In genomic region chr18:26088482-26088881, GRCh38 we compare ENCODE assay signal across 9 cellular contexts. TPM values are rescaled to one million over a fixed set of nuclear protein-coding genes. Genes with fewer than 3 reads are reported as not detected.
DNase-seq lines count a peak whose midpoint lies in the region; ATAC-seq and TF ChIP-seq lines count a peak whose summit lies in the region.
"Had no signal": no experiment of that assay in that cellular context is flagged by ENCODE, and none has a peak within 500 bp of the region (broad histone marks: within the 10 kb centered on the region; RNA-seq: fewer than 3 reads in every experiment).

No MANE protein-coding gene starts in this region.

- no peaks in the 10 kb centered on the region for H3K27me3 Mint-ChIP-seq in activated B cell treated with CpG ODN at 0.5 μM for 24 hours

- peak overlapping the region; percentile 92; the same call in 1 of the 2 replicates for H3K9ac ChIP-seq in iPS-20b (ENCODE audit: low read depth, low read length)

- DNase-seq in right cardiac atrium, result no peak
- no peak for DNase-seq in right atrium auricular region (ENCODE audit: low spot score)
- no peak for DNase-seq in activated B cell treated with CpG ODN at 0.5 μM for 24 hours
- no peak for DNase-seq in uterus
- no peak for DNase-seq in GM19240 (ENCODE audit: insufficient read length, low spot score)

- POLR2A ChIA-PET in activated B cell treated with CpG ODN at 0.5 μM for 24 hours (lab: Charles Lee), result interaction anchor here (0.6 to 1.4 kb wide), 2 partner anchors 138 to 172 kb away, joined by 5 to 7 read pairs; partner anchors contain the start of gene TAF4B

- H3K9me3 ChIP-seq in right cardiac atrium (ENCODE audit: control insufficient read depth, low read length) (no peaks in the 10 kb centered on the region), right atrium auricular region (no peaks in the 10 kb centered on the region), iPS-20b (ENCODE audit: insufficient read depth, low read depth, low read length) (no peaks in the 10 kb centered on the region), uterus (no peaks in the 10 kb centered on the region)
- H3K9me3 ChIP-seq: gastroesophageal sphincter had no signal

- WGBS in right cardiac atrium, result 34% methylated on average over 3 of the region's 3 CpGs

- TF ChIP-seq POLR2A in uterus (IDR thresholded peaks at IDR 0.05), result no peak

- H3K4me1 Mint-ChIP-seq in activated B cell treated with CpG ODN at 0.5 μM for 24 hours, result peaks cover 56% of the 10 kb centered on the region

- H3K4me1 ChIP-seq in right cardiac atrium (ENCODE audit: control insufficient read depth, insufficient read depth, low read length) (no peaks in the 10 kb centered on the region), right atrium auricular region (peaks cover 0 to 18% of the 10 kb centered on the region in 2 donors), iPS-20b (ENCODE audit: insufficient read depth, low read length) (peaks cover 15% of the 10 kb centered on the region), uterus (peaks cover 8 to 13% of the 10 kb centered on the region in 2 donors)

- H3K27me3 ChIP-seq in right cardiac atrium (ENCODE audit: control insufficient read depth, insufficient read depth) (no peaks in the 10 kb centered on the region), right atrium auricular region (no peaks in the 10 kb centered on the region), iPS-20b (ENCODE audit: insufficient read depth, low read length) (no peaks in the 10 kb centered on the region), uterus (no peaks in the 10 kb centered on the region)
- H3K27me3 ChIP-seq: gastroesophageal sphincter had no signal

- TF ChIP-seq CTCF in right atrium auricular region (IDR thresholded peaks at IDR 0.05) (no peak), activated B cell treated with CpG ODN at 0.5 μM for 24 hours (IDR thresholded peaks at IDR 0.05) (no peak), uterus (IDR thresholded peaks at IDR 0.05) (no peak)

- H3K27ac ChIP-seq in right cardiac atrium (ENCODE audit: low read length) (no peak overlapping the region), right atrium auricular region (peak overlapping the region in 1 of 2 donors; percentile 5), iPS-20b (ENCODE audit: low read length) (no peak overlapping the region), uterus (peak overlapping the region in 1 of 2 donors; percentile 21)

- ATAC-seq in right cardiac atrium (no peak), activated B cell treated with CpG ODN at 0.5 μM for 24 hours (ENCODE audit: low read depth) (no peak), GM21360 (IDR thresholded peaks at IDR 0.05; ENCODE audit: unreplicated experiment) (no peak), GM19467 (IDR thresholded peaks at IDR 0.05; ENCODE audit: unreplicated experiment) (no peak)
- ATAC-seq: gastroesophageal sphincter had no signal

- peaks cover 15% of the 10 kb centered on the region for H3K36me3 ChIP-seq in right atrium auricular region
- peaks cover 39% of the 10 kb centered on the region for H3K36me3 ChIP-seq in iPS-20b (ENCODE audit: insufficient read depth, low read depth, low read length)
- H3K36me3 ChIP-seq in uterus, result no peaks in the 10 kb centered on the region

- peaks cover 38% of the 10 kb centered on the region for H3K36me3 Mint-ChIP-seq in activated B cell treated with CpG ODN at 0.5 μM for 24 hours (ENCODE audit: low read depth)

- intact Hi-C loops in right cardiac atrium (cut with DNase I) (no loop called here), activated B cell treated with CpG ODN at 0.5 μM for 24 hours (cut with micrococcal nuclease) (no loop called here), uterus (cut with DNase I; ENCODE audit: low total_unique reads) (no loop called here)

- H3K4me3 ChIP-seq in right cardiac atrium (ENCODE audit: low read length) (peak overlapping the region; percentile 75), right atrium auricular region (no peak overlapping the region), iPS-20b (ENCODE audit: low read length) (peak overlapping the region; percentile 79), uterus (peak overlapping the region; percentile 68 to 77)

- H3K27ac Mint-ChIP-seq in activated B cell treated with CpG ODN at 0.5 μM for 24 hours, result no peak overlapping the region

- CTCF ChIA-PET in activated B cell treated with CpG ODN at 0.5 μM for 24 hours (lab: Charles Lee), result no interaction called here

- no peaks in the 10 kb centered on the region for H3K9me3 Mint-ChIP-seq in activated B cell treated with CpG ODN at 0.5 μM for 24 hours

- peak overlapping the region; percentile 95 for H3K4me3 Mint-ChIP-seq in activated B cell treated with CpG ODN at 0.5 μM for 24 hours

RNA-seq across cellular contexts. Expression of gene SS18, which starts 1.9 kb away (rescaled TPM):
- total RNA-seq in right cardiac atrium, result 10 to 100 TPM; 36.7 to 41.9 (median 40.0) TPM
- 24.6 TPM for polyA plus RNA-seq in right cardiac atrium
- 10 to 100 TPM; 47.7 to 54.9 TPM for total RNA-seq in right atrium auricular region
- 86.4 and 99.7 TPM in 2 replicates for total RNA-seq in activated B cell treated with CpG ODN at 0.5 μM for 24 hours
- total RNA-seq in uterus, result 100 to 1,000 TPM in 1 of 4 donors, 10 to 100 TPM in 3; 34.7 to 188 (median 91.9) TPM

RNA-seq across cellular contexts. Expression of gene PSMA8, which starts 45.2 kb away (rescaled TPM):
- total RNA-seq in right cardiac atrium (not detected), right atrium auricular region (not detected), activated B cell treated with CpG ODN at 0.5 μM for 24 hours (0.89 and 0.93 TPM in 2 replicates), uterus (not detected)
- 0.05 TPM for polyA plus RNA-seq in right cardiac atrium
- total RNA-seq: gastroesophageal sphincter had no signal

Comparison
In these comparisons a context has a peak if more than half of its experiments do, and no peak if none do; other contexts are left out.
1. H3K4me3 ChIP-seq: peak in right cardiac atrium (single experiment), iPS-20b (single experiment) and uterus (2 of 2); none in right atrium auricular region (0 of 2).